In the genomic region with DNA sequence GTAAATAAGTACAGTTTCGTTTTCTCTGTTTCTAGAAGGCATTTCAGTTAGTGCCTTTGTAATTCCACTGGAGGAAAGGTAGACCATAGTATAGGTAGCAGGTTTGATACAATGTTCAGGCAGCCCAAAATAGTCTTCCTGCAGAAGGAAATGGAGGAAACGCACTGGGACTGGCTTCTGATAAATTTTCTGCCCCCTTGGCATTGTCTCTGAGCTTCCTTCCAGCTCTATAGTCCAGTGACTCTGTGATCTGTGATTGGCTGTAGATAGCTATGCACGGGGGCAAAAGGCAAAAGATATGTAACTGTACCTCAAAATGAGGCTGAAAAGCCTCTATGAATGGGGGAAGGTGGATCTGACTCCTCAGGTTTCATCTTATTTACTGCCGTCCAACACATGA, we compare ENCODE assay signal across 1 cellular context.
TF ChIP-seq lines count a peak whose summit lies in the region.

No MANE protein-coding gene starts in this region.

TF ChIP-seq in IMR-90, 13 proteins besides CTCF, POLR2A, EP300 and RAD21:
- TF ChIP-seq, protein P1, sequence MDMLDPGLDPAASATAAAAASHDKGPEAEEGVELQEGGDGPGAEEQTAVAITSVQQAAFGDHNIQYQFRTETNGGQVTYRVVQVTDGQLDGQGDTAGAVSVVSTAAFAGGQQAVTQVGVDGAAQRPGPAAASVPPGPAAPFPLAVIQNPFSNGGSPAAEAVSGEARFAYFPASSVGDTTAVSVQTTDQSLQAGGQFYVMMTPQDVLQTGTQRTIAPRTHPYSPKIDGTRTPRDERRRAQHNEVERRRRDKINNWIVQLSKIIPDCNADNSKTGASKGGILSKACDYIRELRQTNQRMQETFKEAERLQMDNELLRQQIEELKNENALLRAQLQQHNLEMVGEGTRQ (IDR thresholded peaks at IDR 0.05; ENCODE audit: low read depth, low read length), result no peak
- no peak for TF ChIP-seq RFX5 (IDR thresholded peaks at IDR 0.05; ENCODE audit: low read depth, low read length)
- no peak for TF ChIP-seq CHD1 (IDR thresholded peaks at IDR 0.05; ENCODE audit: low read depth, low read length)
- TF ChIP-seq FOS (IDR thresholded peaks at IDR 0.05; ENCODE audit: low read depth, low read length), result no peak
- no peak for TF ChIP-seq RCOR1 (IDR thresholded peaks at IDR 0.05; ENCODE audit: insufficient replicate concordance, low read length)
- TF ChIP-seq MAFK (IDR thresholded peaks at IDR 0.05; ENCODE audit: low read depth, low read length), result no peak
- TF ChIP-seq MAZ (IDR thresholded peaks at IDR 0.05; ENCODE audit: borderline replicate concordance, low read depth, low read length), result no peak
- TF ChIP-seq BHLHE40 (IDR thresholded peaks at IDR 0.05; ENCODE audit: low read depth, low read length), result no peak
- TF ChIP-seq CEBPB (IDR thresholded peaks at IDR 0.05; ENCODE audit: low read depth, low read length), result no peak
- TF ChIP-seq, protein P2, sequence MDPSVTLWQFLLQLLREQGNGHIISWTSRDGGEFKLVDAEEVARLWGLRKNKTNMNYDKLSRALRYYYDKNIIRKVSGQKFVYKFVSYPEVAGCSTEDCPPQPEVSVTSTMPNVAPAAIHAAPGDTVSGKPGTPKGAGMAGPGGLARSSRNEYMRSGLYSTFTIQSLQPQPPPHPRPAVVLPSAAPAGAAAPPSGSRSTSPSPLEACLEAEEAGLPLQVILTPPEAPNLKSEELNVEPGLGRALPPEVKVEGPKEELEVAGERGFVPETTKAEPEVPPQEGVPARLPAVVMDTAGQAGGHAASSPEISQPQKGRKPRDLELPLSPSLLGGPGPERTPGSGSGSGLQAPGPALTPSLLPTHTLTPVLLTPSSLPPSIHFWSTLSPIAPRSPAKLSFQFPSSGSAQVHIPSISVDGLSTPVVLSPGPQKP (IDR thresholded peaks at IDR 0.05; ENCODE audit: borderline replicate concordance, low read depth, low read length), result no peak
- TF ChIP-seq MXI1 (IDR thresholded peaks at IDR 0.05; ENCODE audit: borderline replicate concordance, low read depth, low read length), result no peak
